ENCODE assay signal across 27 cellular contexts in the genomic region with DNA sequence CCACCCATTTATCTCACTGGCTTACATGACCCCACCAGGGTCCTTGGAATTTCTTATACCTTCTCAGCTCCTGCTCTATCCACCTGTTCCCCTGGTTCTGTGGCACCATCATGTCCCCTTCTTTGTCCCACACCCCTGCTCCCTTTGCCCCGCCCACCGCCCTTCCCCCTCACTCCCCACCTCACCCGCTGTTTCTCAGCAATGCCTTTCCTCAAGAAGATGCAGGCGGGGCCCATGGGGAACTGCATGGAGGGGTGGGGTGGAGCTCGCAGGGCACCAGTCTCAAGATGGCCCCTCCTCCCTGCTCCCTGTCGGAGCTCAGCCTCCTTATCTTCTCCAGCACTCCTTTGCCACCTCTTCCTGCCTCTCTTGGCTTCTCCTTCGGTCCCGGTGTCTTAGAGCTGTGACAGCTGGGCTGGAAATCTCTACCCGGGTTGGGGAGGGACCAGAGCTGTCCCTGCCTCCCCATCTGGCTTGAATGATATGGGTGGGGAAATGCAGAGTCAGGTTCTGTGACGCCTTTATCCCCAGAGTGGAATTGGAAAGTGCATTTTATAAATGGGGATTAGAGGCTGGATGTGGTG. TPM values are rescaled to one million over a fixed set of nuclear protein-coding genes. Genes with fewer than 3 reads are reported as not detected.
"Had no signal": no experiment of that assay in that cellular context is flagged by ENCODE, and none has a peak within 500 bp of the region (broad histone marks: within the 10 kb centered on the region; RNA-seq: fewer than 3 reads in every experiment).

A gene (minus strand): TSS at position 405 of the 584 bp plus-strand sequence. CDS start 157 bp downstream, at position 248.

- DNase-seq: activated CD4-positive, alpha-beta T cell treated with anti-CD3 and anti-CD28 coated beads, Interleukin-2, amount 50 U/mL, for 1 hour; activated gamma-delta T cell treated with Interleukin-2 at 50 U/mL for 16 hours; activated T-cell treated with anti-CD3 and anti-CD28 coated beads, Interleukin-2, amount 50 U/mL, for 1 hour; adrenal gland; brain microvascular endothelial cell; caudate nucleus; dermis blood vessel endothelial cell; effector CD8-positive, alpha-beta T cell; erythroblast; immature natural killer cell; kidney glomerular epithelial cell; left lung; natural killer cell; pancreas; right cardiac atrium; stimulated activated CD4-positive, alpha-beta T cell treated with anti-CD3 and anti-CD28 coated beads, Interleukin-4, amount 100 ng/mL, for 24 hours; stimulated activated naive CD4-positive, alpha-beta T cell treated with Interleukin-2 at 50 U/mL for 16 hours; upper lobe of left lung had no signal

- H3K4me3 ChIP-seq: adrenal gland, ascending aorta, hepatocyte, left lung, pancreas, upper lobe of left lung had no signal

- FAIRE-seq: pancreas had no signal

- H3K9me3 ChIP-seq: adrenal gland, ascending aorta, left lung, neutrophil, pancreas, upper lobe of left lung had no signal

- H3K79me2 ChIP-seq: hepatocyte had no signal

- H3K27ac ChIP-seq: adrenal gland, ascending aorta, brain microvascular endothelial cell, hepatocyte, left lung, neutrophil, pancreas, upper lobe of left lung had no signal

- H3K4me2 ChIP-seq: hepatocyte had no signal

- ATAC-seq: activated CD4-positive, CD25-positive, alpha-beta regulatory T cell treated with anti-CD3 and anti-CD28 coated beads, Interleukin-2, amount 50 U/mL, for 24 hours; left lung; natural killer cell; pancreas; right cardiac atrium had no signal

- H2AFZ ChIP-seq: hepatocyte had no signal

- H3K27me3 ChIP-seq: adrenal gland, ascending aorta, brain microvascular endothelial cell, hepatocyte, pancreas, upper lobe of left lung had no signal

- H3K36me3 ChIP-seq: adrenal gland, brain microvascular endothelial cell, left lung, neutrophil, pancreas had no signal

- H3K4me1 ChIP-seq: adrenal gland, ascending aorta, left lung, pancreas, upper lobe of left lung had no signal

RNA-seq across cellular contexts. Expression of the gene that starts here (rescaled TPM):
- total RNA-seq: adrenal gland, ascending aorta, dermis blood vessel endothelial cell, fibroblast of lung, glomerular endothelial cell, hepatocyte, left lung, lung microvascular endothelial cell, mesothelial cell of epicardium, pancreas, pulmonary artery endothelial cell, right cardiac atrium, upper lobe of left lung had no signal
- polyA plus RNA-seq: adrenal gland, fibroblast of lung, hepatocyte, pancreas, right cardiac atrium had no signal
